ENCODE assay signal across 13 cellular contexts in the genomic region with DNA sequence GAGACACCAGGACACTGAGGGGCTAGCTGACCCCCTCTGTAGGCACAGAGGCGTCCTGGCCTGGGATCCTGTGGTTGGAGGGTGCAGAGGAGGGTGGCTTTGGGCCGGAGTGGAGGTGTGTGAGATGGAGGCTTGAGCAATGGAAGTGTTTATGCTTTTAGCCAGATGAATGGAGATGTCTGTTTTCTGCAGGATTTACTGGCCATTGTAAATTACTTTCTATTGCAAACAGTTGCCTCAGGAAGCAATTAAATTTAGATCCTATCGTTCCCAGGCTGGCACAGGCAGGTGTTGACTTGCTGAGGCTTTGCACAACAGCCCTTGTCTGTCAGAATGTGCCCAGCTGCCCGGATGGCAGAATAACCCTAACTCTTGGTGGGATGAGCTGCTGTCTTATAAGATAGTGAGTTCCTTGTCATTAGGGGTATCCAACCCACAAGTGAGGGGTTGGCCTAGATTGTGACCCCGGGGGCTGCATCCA. TPM values are rescaled to one million over a fixed set of nuclear protein-coding genes. Genes with fewer than 3 reads are reported as not detected.
DNase-seq lines count a peak whose midpoint lies in the region; ATAC-seq and TF ChIP-seq lines count a peak whose summit lies in the region.
"Had no signal": no experiment of that assay in that cellular context is flagged by ENCODE, and none has a peak within 500 bp of the region (broad histone marks: within the 10 kb centered on the region; RNA-seq: fewer than 3 reads in every experiment).

No MANE protein-coding gene starts in this region.

- H3K27me3 ChIP-seq in mucosa of rectum (ENCODE audit: control insufficient read depth in 2 of 2, insufficient read depth in 2 of 2, low read length in 2 of 2) (peaks cover 0 to 3% of the 10 kb centered on the region in 2 donors), uterus (no peaks in the 10 kb centered on the region), neuronal stem cell (ENCODE audit: control insufficient read depth in 3 of 3, insufficient read depth in 3 of 3, low read depth in 1 of 3, low read length in 3 of 3) (peaks cover 9 to 35% (median 31%) of the 10 kb centered on the region in 3 experiments)

- in situ Hi-C loops in SK-MEL-5 (cut with HindIII; ENCODE audit: low pct_unique_long_range_greater_than_20kb, low sequenced_read_pairs) = loop anchor here (25.0 kb wide), 1 partner anchor 97 kb away; no protein-coding TSS in a partner anchor

- no peak overlapping the region for H3K14ac ChIP-seq in neuronal stem cell (ENCODE audit: low read length)

- no peak overlapping the region for H2AK5ac ChIP-seq in neuronal stem cell (ENCODE audit: low read depth, low read length)

- no peak overlapping the region for H4K91ac ChIP-seq in neuronal stem cell (ENCODE audit: low read depth, low read length, poor library complexity)

- H3K9ac ChIP-seq in mucosa of rectum (ENCODE audit: low read depth in 1 of 2, low read length in 2 of 2) (no peak overlapping the region), neuronal stem cell (ENCODE audit: low read depth, low read length, poor library complexity) (no peak overlapping the region)

- H4K8ac ChIP-seq in neuronal stem cell (ENCODE audit: low read depth, low read length) = no peak overlapping the region

- H3K4me3 ChIP-seq in mucosa of rectum (ENCODE audit: low read length in 2 of 2) (no peak overlapping the region), uterus (no peak overlapping the region), lower leg skin (ENCODE audit: low read depth, poor library complexity, severe bottlenecking) (no peak overlapping the region), neuronal stem cell (ENCODE audit: low read length in 2 of 2) (no peak overlapping the region)

- no peak overlapping the region for H2AFZ ChIP-seq in neuronal stem cell (ENCODE audit: low read length)

- H2BK12ac ChIP-seq in neuronal stem cell (ENCODE audit: low read length) = no peak overlapping the region

- H3K9me3 ChIP-seq in mucosa of rectum (ENCODE audit: control insufficient read depth in 2 of 2, low read length in 2 of 2) (no peaks in the 10 kb centered on the region), uterus (no peaks in the 10 kb centered on the region), neuronal stem cell (replicated peaks in 1 of 2; ENCODE audit: control insufficient read depth in 2 of 2, insufficient read depth in 1 of 2, low read depth in 1 of 2, low read length in 2 of 2) (no peaks in the 10 kb centered on the region)

- DNase-seq in activated naive CD8-positive, alpha-beta T cell treated with anti-CD3 and anti-CD28 coated beads, Interleukin-2, amount 50 U/mL, for 24 hours = no peak
- DNase-seq in SK-MEL-5 (ENCODE audit: low read depth, low spot score) = peak; percentile 9
- DNase-seq in uterus = no peak
- no peak for DNase-seq in lower leg skin (ENCODE audit: low spot score in 2 of 2)
- no peak for DNase-seq in neuronal stem cell (ENCODE audit: low spot score)
- DNase-seq: dermis blood vessel endothelial cell, NCI-H82, nephron progenitor cell, T1000 had no signal

- no peak overlapping the region for H2BK120ac ChIP-seq in neuronal stem cell (ENCODE audit: low read depth, low read length)

- intact Hi-C loops in uterus (cut with DNase I; ENCODE audit: low total_unique reads) = no loop called here
- intact Hi-C loops in lower leg skin (cut with DNase I; ENCODE audit: low total_unique reads) = no loop called here

- H3K27ac ChIP-seq in mucosa of rectum (ENCODE audit: low read depth in 2 of 2, low read length in 2 of 2) (peak overlapping the region; percentile 32 to 39), uterus (peak overlapping the region; percentile 100), neuronal stem cell (replicated peaks; ENCODE audit: low read length) (no peak overlapping the region)

- no peaks in the 10 kb centered on the region for H3K79me1 ChIP-seq in neuronal stem cell (ENCODE audit: low read depth, low read length)

- H3K4me2 ChIP-seq in neuronal stem cell (ENCODE audit: insufficient read depth, low read length, poor library complexity, severe bottlenecking) = no peak overlapping the region

- H2BK15ac ChIP-seq in neuronal stem cell (ENCODE audit: low read length) = no peak overlapping the region

- TF ChIP-seq POLR2A in uterus (IDR thresholded peaks at IDR 0.05) (no peak), lower leg skin (IDR thresholded peaks at IDR 0.05) (no peak)

- H3K27ac Mint-ChIP-seq in activated naive CD8-positive, alpha-beta T cell = peak overlapping the region; percentile 22
- H3K27ac Mint-ChIP-seq in activated naive CD8-positive, alpha-beta T cell treated with anti-CD3 and anti-CD28 coated beads, Interleukin-2, amount 50 U/mL, for 24 hours = no peak overlapping the region
- H3K27ac Mint-ChIP-seq: nephron progenitor cell had no signal

- ATAC-seq in activated naive CD8-positive, alpha-beta T cell treated with anti-CD3 and anti-CD28 coated beads, Interleukin-2, amount 50 U/mL, for 24 hours = no peak
- ATAC-seq in GM21360 (IDR thresholded peaks at IDR 0.05; ENCODE audit: unreplicated experiment) = no peak

- peaks cover 53% of the 10 kb centered on the region for H3K4me1 Mint-ChIP-seq in activated naive CD8-positive, alpha-beta T cell (ENCODE audit: low read depth)
- H3K4me1 Mint-ChIP-seq in activated naive CD8-positive, alpha-beta T cell treated with anti-CD3 and anti-CD28 coated beads, Interleukin-2, amount 50 U/mL, for 24 hours = peaks cover 66% of the 10 kb centered on the region

- H3K4me1 ChIP-seq in mucosa of rectum (ENCODE audit: control insufficient read depth in 2 of 2, insufficient read depth in 2 of 2, low read length in 2 of 2) = peaks cover 56 to 66% of the 10 kb centered on the region in 2 donors
- H3K4me1 ChIP-seq in uterus = peaks cover 18 to 37% of the 10 kb centered on the region in 2 donors
- H3K4me1 ChIP-seq in neuronal stem cell (ENCODE audit: control insufficient read depth in 2 of 2, insufficient read depth in 1 of 2, low read depth in 1 of 2, low read length in 2 of 2) = peaks cover 12 to 17% of the 10 kb centered on the region in 2 donors

- H3K9me3 Mint-ChIP-seq in activated naive CD8-positive, alpha-beta T cell (ENCODE audit: low read depth) = no peaks in the 10 kb centered on the region
- no peaks in the 10 kb centered on the region for H3K9me3 Mint-ChIP-seq in activated naive CD8-positive, alpha-beta T cell treated with anti-CD3 and anti-CD28 coated beads, Interleukin-2, amount 50 U/mL, for 24 hours
- H3K9me3 Mint-ChIP-seq: nephron progenitor cell had no signal

- no peak overlapping the region for H2BK5ac ChIP-seq in neuronal stem cell (ENCODE audit: low read length)

- H3K4ac ChIP-seq in neuronal stem cell (ENCODE audit: low read length) = no peak overlapping the region

- H3K23ac ChIP-seq in neuronal stem cell (ENCODE audit: low read depth, low read length, poor library complexity) = no peak overlapping the region

- H3K36me3 Mint-ChIP-seq in activated naive CD8-positive, alpha-beta T cell = no peaks in the 10 kb centered on the region
- H3K36me3 Mint-ChIP-seq in activated naive CD8-positive, alpha-beta T cell treated with anti-CD3 and anti-CD28 coated beads, Interleukin-2, amount 50 U/mL, for 24 hours (ENCODE audit: low read depth) = peaks cover 14% of the 10 kb centered on the region

- TF ChIP-seq CTCF in uterus (IDR thresholded peaks at IDR 0.05) (no peak), lower leg skin (IDR thresholded peaks at IDR 0.05) (no peak)

- 23 to 47% methylated on average over 5 of the region's 5 CpGs for WGBS in lower leg skin, 2 donors
- WGBS in neuronal stem cell (ENCODE audit: extremely low coverage in 2 of 2, insufficient read length in 2 of 2, insufficient replicate concordance in 1 of 2), 2 donors = no CpG with 5 or more reads among the region's 5 CpGs

- H3K4me3 Mint-ChIP-seq in activated naive CD8-positive, alpha-beta T cell = no peak overlapping the region
- no peak overlapping the region for H3K4me3 Mint-ChIP-seq in activated naive CD8-positive, alpha-beta T cell treated with anti-CD3 and anti-CD28 coated beads, Interleukin-2, amount 50 U/mL, for 24 hours
- H3K4me3 Mint-ChIP-seq: nephron progenitor cell had no signal

- H3K27me3 Mint-ChIP-seq in activated naive CD8-positive, alpha-beta T cell = no peaks in the 10 kb centered on the region
- H3K27me3 Mint-ChIP-seq in activated naive CD8-positive, alpha-beta T cell treated with anti-CD3 and anti-CD28 coated beads, Interleukin-2, amount 50 U/mL, for 24 hours = peaks cover 2% of the 10 kb centered on the region

- no peaks in the 10 kb centered on the region for H3K36me3 ChIP-seq in mucosa of rectum (ENCODE audit: control insufficient read depth in 2 of 2, insufficient read depth in 2 of 2, low read length in 2 of 2)
- H3K36me3 ChIP-seq in uterus = no peaks in the 10 kb centered on the region
- no peaks in the 10 kb centered on the region for H3K36me3 ChIP-seq in neuronal stem cell (replicated peaks in 1 of 2; ENCODE audit: control insufficient read depth in 2 of 2, insufficient read depth in 2 of 2, low read length in 2 of 2)

- no peak overlapping the region for H3K18ac ChIP-seq in neuronal stem cell (ENCODE audit: low read length)

RNA-seq across cellular contexts. Expression of gene ARID5A, which starts 1.8 kb away (rescaled TPM):
- 3.6 TPM in 2 replicates for total RNA-seq in SK-MEL-5 (2014; rRNA removed; shearing (Covaris generic))
- 8.7 and 9.0 TPM in 2 replicates for polyA plus RNA-seq in SK-MEL-5 (2015; cell fraction: cytosol; rRNA removed)
- polyA plus RNA-seq in SK-MEL-5 (2015; cell fraction: nucleus; rRNA removed) = 10.8 and 12.1 TPM in 2 replicates
- total RNA-seq in uterus (10 to 100 TPM; 15.1 to 73.5 (median 36.3) TPM), lower leg skin (10 to 100 TPM; 12.0 to 23.0 (median 19.7) TPM)
- polyA plus RNA-seq in neuronal stem cell (2013, experiment 1 of 2) = 1.7 TPM
- polyA plus RNA-seq in neuronal stem cell (2013, experiment 2 of 2) = 1.5 TPM

RNA-seq across cellular contexts. Expression of gene NEURL3, which starts 29.6 kb away (rescaled TPM):
- total RNA-seq in SK-MEL-5 (2014; rRNA removed; shearing (Covaris generic)) = not detected in 2 replicates
- not detected in 2 replicates for polyA plus RNA-seq in SK-MEL-5 (2015; cell fraction: cytosol; rRNA removed)
- polyA plus RNA-seq in SK-MEL-5 (2015; cell fraction: nucleus; rRNA removed) = 0.38 TPM in 1 of 2 replicates, not detected in the other
- total RNA-seq in uterus (not detected), lower leg skin (1 to 10 TPM in 2 of 4 donors, under 1 TPM in 2; 0.57 to 3.0 (median 1.7) TPM)
- polyA plus RNA-seq in neuronal stem cell (2013, experiment 1 of 2) = 0.06 TPM
- polyA plus RNA-seq in neuronal stem cell (2013, experiment 2 of 2) = not detected
- total RNA-seq: urinary bladder had no signal
